In genomic region chr4:183797041-183797444, GRCh38 we compare ENCODE assay signal across 8 cellular contexts.
DNase-seq lines count a peak whose midpoint lies in the region; ATAC-seq, FAIRE-seq and TF ChIP-seq lines count a peak whose summit lies in the region.

No MANE protein-coding gene starts in this region.

- no peak for FAIRE-seq in GM19239 (lab: Jason Lieb, UNC)

- no peak overlapping the region for H3K18ac ChIP-seq in mesenchymal stem cell (ENCODE audit: low read depth in 1 of 2, low read length in 2 of 2)

- H2BK12ac ChIP-seq in mesenchymal stem cell (ENCODE audit: low read length in 2 of 2): no peak overlapping the region

- H3K4me3 ChIP-seq in mesenchymal stem cell (ENCODE audit: insufficient read depth in 1 of 2, low read depth in 1 of 2, low read length in 2 of 2) (peak overlapping the region in 1 of 2 experiments; percentile 55), vagina (peak overlapping the region; percentile 55 to 59)

- H3K9me3 Mint-ChIP-seq in activated T-cell treated with anti-CD3 and anti-CD28 coated beads, Interleukin-2, amount 50 U/mL, for 4 hours: peaks cover 24% of the 10 kb centered on the region

- no peaks in the 10 kb centered on the region for H3K36me3 ChIP-seq in mesenchymal stem cell (ENCODE audit: control insufficient read depth in 1 of 2, insufficient read depth in 2 of 2, low read depth in 1 of 2, low read length in 2 of 2)
- H3K36me3 ChIP-seq in vagina: no peaks in the 10 kb centered on the region

- H3K79me1 ChIP-seq in mesenchymal stem cell (replicated peaks; ENCODE audit: low read length, poor library complexity, severe bottlenecking): no peaks in the 10 kb centered on the region

- H3K4me3 Mint-ChIP-seq in activated T-cell treated with anti-CD3 and anti-CD28 coated beads, Interleukin-2, amount 50 U/mL, for 4 hours: peak overlapping the region; percentile 47

- no peak overlapping the region for H3K4ac ChIP-seq in mesenchymal stem cell (ENCODE audit: low read depth in 1 of 2, low read length in 2 of 2)

- intact Hi-C loops in vagina (cut with DNase I): no loop called here

- no peak overlapping the region for H2AFZ ChIP-seq in mesenchymal stem cell (ENCODE audit: low read depth, low read length)

- peak overlapping the region in 1 of 2 experiments; percentile 7 for H3K14ac ChIP-seq in mesenchymal stem cell (ENCODE audit: low read length in 2 of 2)

- H3K4me2 ChIP-seq in mesenchymal stem cell (ENCODE audit: low read length, poor library complexity, severe bottlenecking): peak overlapping the region; percentile 93

- no peak for ATAC-seq in activated T-cell treated with anti-CD3 and anti-CD28 coated beads, Interleukin-2, amount 50 U/mL, for 4 hours

- peaks cover 16% of the 10 kb centered on the region for H3K4me1 ChIP-seq in mesenchymal stem cell (ENCODE audit: control insufficient read depth, insufficient read depth, low read depth, low read length)
- peaks cover 10% of the 10 kb centered on the region for H3K4me1 ChIP-seq in vagina

- peaks cover 12% of the 10 kb centered on the region for H3K4me1 Mint-ChIP-seq in activated T-cell treated with anti-CD3 and anti-CD28 coated beads, Interleukin-2, amount 50 U/mL, for 4 hours (ENCODE audit: low read depth)

- no peak overlapping the region for H2AK5ac ChIP-seq in mesenchymal stem cell (ENCODE audit: low read length, severe bottlenecking)

- H2BK120ac ChIP-seq in mesenchymal stem cell (ENCODE audit: low read depth, low read length): no peak overlapping the region

- H3K9me3 ChIP-seq in mesenchymal stem cell (ENCODE audit: control insufficient read depth, low read length) (peaks cover 30% of the 10 kb centered on the region), vagina (no peaks in the 10 kb centered on the region)

- H3K36me3 Mint-ChIP-seq in activated T-cell treated with anti-CD3 and anti-CD28 coated beads, Interleukin-2, amount 50 U/mL, for 4 hours (ENCODE audit: insufficient read depth): no peaks in the 10 kb centered on the region

- peaks cover 67% of the 10 kb centered on the region for H3K27me3 Mint-ChIP-seq in activated T-cell treated with anti-CD3 and anti-CD28 coated beads, Interleukin-2, amount 50 U/mL, for 4 hours (ENCODE audit: low read depth)

- no peak overlapping the region for H3K9ac ChIP-seq in mesenchymal stem cell (ENCODE audit: low read length)

- H2BK15ac ChIP-seq in mesenchymal stem cell (ENCODE audit: low read depth, poor library complexity, severe bottlenecking): no peak overlapping the region

- TF ChIP-seq POLR2A in vagina (IDR thresholded peaks at IDR 0.05): no peak

- H3K27ac ChIP-seq in caudate nucleus (ENCODE audit: low read depth, low read length): peak overlapping the region; percentile 52
- no peak overlapping the region for H3K27ac ChIP-seq in mesenchymal stem cell (ENCODE audit: low read length, poor library complexity, severe bottlenecking)
- peak overlapping the region; percentile 68 for H3K27ac ChIP-seq in vagina

- WGBS in mesenchymal stem cell: 2% methylated on average over 27 of the region's 39 CpGs

- no peak overlapping the region for H3K23ac ChIP-seq in mesenchymal stem cell (ENCODE audit: low read length in 2 of 2)

- H3K27me3 ChIP-seq in mesenchymal stem cell (ENCODE audit: control insufficient read depth in 1 of 2, insufficient read depth in 1 of 2, low read length in 2 of 2): peaks cover 53 to 55% of the 10 kb centered on the region in 2 experiments
- no peaks in the 10 kb centered on the region for H3K27me3 ChIP-seq in vagina

- no peak for DNase-seq in activated T-cell treated with anti-CD3 and anti-CD28 coated beads, Interleukin-2, amount 50 U/mL, for 4 hours
- DNase-seq in activated T-cell treated with anti-CD3 and anti-CD28 coated beads, Interleukin-2, amount 50 U/mL, for 1 hour: no peak
- DNase-seq in caudate nucleus (lab: John Stamatoyannopoulos, UW): peak in 24 of 61 donors; percentile 5 to 71 (median 30)
- DNase-seq in mesenchymal stem cell: no peak
- no peak for DNase-seq in vagina (ENCODE audit: extremely low spot score in 2 of 2)
- no peak for DNase-seq in GM19239 (ENCODE audit: insufficient read length, low spot score)
- DNase-seq in NCI-H226: no peak
- DNase-seq in inferior parietal cortex (ENCODE audit: extremely low spot score): no peak

- H2BK5ac ChIP-seq in mesenchymal stem cell (ENCODE audit: low read depth, low read length, poor library complexity, severe bottlenecking): no peak overlapping the region

- TF ChIP-seq CTCF in vagina (IDR thresholded peaks at IDR 0.05): no peak

- no peak overlapping the region for H4K8ac ChIP-seq in mesenchymal stem cell (ENCODE audit: low read length)

- no peak overlapping the region for H4K91ac ChIP-seq in mesenchymal stem cell (ENCODE audit: low read length)
